In the genomic region with DNA sequence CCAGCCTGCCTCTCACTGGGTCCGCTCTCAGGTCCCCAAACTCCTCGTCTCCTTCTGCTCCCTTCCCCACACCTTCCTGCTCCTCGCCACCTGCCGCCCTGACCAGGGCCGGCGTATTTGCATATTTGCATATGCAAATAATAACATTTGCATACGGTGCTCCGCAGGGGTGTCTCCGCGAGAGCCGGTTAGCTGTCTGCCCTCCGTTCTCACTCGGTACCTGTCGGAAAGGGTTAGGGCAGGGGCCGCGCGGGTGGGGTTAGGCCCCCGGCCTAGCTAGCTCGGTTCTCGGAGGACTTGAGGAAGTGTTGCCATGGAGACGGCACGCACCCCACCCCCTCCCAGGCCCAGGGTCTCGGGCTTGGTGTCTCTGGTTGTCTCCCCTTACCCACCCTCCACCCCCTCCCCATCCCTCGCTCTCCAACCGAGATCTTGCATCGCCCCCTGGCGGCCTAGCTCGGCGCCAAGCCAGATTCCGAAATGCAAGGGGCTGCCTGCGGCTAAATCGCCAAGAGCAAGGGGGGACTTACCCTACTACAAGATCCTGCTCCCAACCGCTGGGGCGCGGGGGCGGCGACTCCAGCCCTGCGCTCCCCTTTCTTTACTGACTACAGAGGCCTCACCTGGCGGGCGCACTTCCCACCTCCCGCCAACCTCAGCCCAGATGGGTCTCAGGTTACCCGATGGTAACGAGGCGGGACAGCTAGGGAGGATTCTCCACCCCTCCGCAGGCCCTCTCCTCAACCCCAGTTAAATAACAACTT, we compare ENCODE assay signal across 8 cellular contexts. TPM values are rescaled to one million over a fixed set of nuclear protein-coding genes. Genes with fewer than 3 reads are reported as not detected.
A peak's percentile ranks its signal among the peaks of the same experiment; 100 is the strongest.
DNase-seq lines count a peak whose midpoint lies in the region; ATAC-seq and TF ChIP-seq lines count a peak whose summit lies in the region.

No MANE protein-coding gene starts in this region.

- TF ChIP-seq CTCF in GM12865 (IDR thresholded peaks at IDR 0.05; ENCODE audit: insufficient read depth, low read depth, low read length, missing control alignments), result peak; percentile 78
- peak; percentile 61 for TF ChIP-seq CTCF in upper lobe of right lung (IDR thresholded peaks at IDR 0.05)

- intact Hi-C loops in naive thymus-derived CD4-positive, alpha-beta T cell (cut with micrococcal nuclease), result loop anchor here (1.0 to 10.0 kb wide), 8 partner anchors 29 to 382 kb away; partner anchors contain the start of genes NAB2 (in 1 of the 2), NEMP1 (in 1 of the 2), STAT6 (in 1 of the 2) and ZBTB39 (in 1 of the 2)
- intact Hi-C loops in upper lobe of right lung (cut with DNase I), result no loop called here

- H3K4me3 Mint-ChIP-seq in activated CD8-positive, alpha-beta T cell treated with anti-CD3 and anti-CD28 coated beads, Interleukin-2, amount 10 ng/mL, durations not matched to agents 7 days and 5 days, result peak overlapping the region; percentile 44
- H3K4me3 Mint-ChIP-seq in naive thymus-derived CD4-positive, alpha-beta T cell, result peak overlapping the region; percentile 70 to 99 (median 80)

- ATAC-seq in HG02981 (IDR thresholded peaks at IDR 0.05; ENCODE audit: unreplicated experiment) (peak; percentile 47), upper lobe of right lung (peak; percentile 1), GM21447 (IDR thresholded peaks at IDR 0.05; ENCODE audit: unreplicated experiment) (no peak)
- no peak for ATAC-seq in activated CD8-positive, alpha-beta T cell treated with anti-CD3 and anti-CD28 coated beads, Interleukin-2, amount 10 ng/mL, durations not matched to agents 7 days and 5 days
- ATAC-seq in naive thymus-derived CD4-positive, alpha-beta T cell, result no peak

- H3K27ac Mint-ChIP-seq in activated CD8-positive, alpha-beta T cell treated with anti-CD3 and anti-CD28 coated beads, Interleukin-2, amount 10 ng/mL, durations not matched to agents 7 days and 5 days, result no peak overlapping the region
- H3K27ac Mint-ChIP-seq in naive thymus-derived CD4-positive, alpha-beta T cell, result peak overlapping the region in 3 of 9 donors; percentile 18 to 63 (median 62)

- no peaks in the 10 kb centered on the region for H3K9me3 Mint-ChIP-seq in activated CD8-positive, alpha-beta T cell treated with anti-CD3 and anti-CD28 coated beads, Interleukin-2, amount 10 ng/mL, durations not matched to agents 7 days and 5 days (ENCODE audit: insufficient read depth)
- H3K9me3 Mint-ChIP-seq in naive thymus-derived CD4-positive, alpha-beta T cell, result no peaks in the 10 kb centered on the region

- H3K9ac ChIP-seq in endocrine pancreas (ENCODE audit: control insufficient read depth, insufficient read depth, low read length), result peak overlapping the region; percentile 73

- CTCF ChIA-PET in activated CD8-positive, alpha-beta T cell treated with anti-CD3 and anti-CD28 coated beads, Interleukin-2, amount 10 ng/mL, durations not matched to agents 7 days and 5 days (lab: Charles Lee), result interaction anchor here (0.6 to 12.3 kb wide), 40 partner anchors 9 to 609 kb away, joined by 3 to 389 read pairs (median 3); partner anchors contain the start of genes GLI1, INHBC, INHBE and NXPH4
- CTCF ChIA-PET in naive thymus-derived CD4-positive, alpha-beta T cell (lab: Charles Lee), result interaction anchor here (0.6 to 11.8 kb wide), 12 partner anchors 8 to 486 kb away, joined by 3 to 156 read pairs (median 4); partner anchors contain the start of genes NXPH4, SHMT2 and STAC3

- no peaks in the 10 kb centered on the region for H3K9me3 ChIP-seq in endocrine pancreas (ENCODE audit: control insufficient read depth, low read length)
- H3K9me3 ChIP-seq in naive thymus-derived CD4-positive, alpha-beta T cell (ENCODE audit: control insufficient read depth in 2 of 3, low read length in 3 of 3), result no peaks in the 10 kb centered on the region
- no peaks in the 10 kb centered on the region for H3K9me3 ChIP-seq in upper lobe of right lung

- H3K4me1 ChIP-seq in endocrine pancreas (ENCODE audit: control insufficient read depth, insufficient read depth, low read length) (no peaks in the 10 kb centered on the region), upper lobe of right lung (peaks cover 53% of the 10 kb centered on the region)
- H3K4me1 ChIP-seq in naive thymus-derived CD4-positive, alpha-beta T cell (ENCODE audit: control insufficient read depth in 2 of 2, insufficient read depth in 2 of 2, low read length in 2 of 2), result peaks cover 45 to 55% of the 10 kb centered on the region in 2 donors

- no peaks in the 10 kb centered on the region for H3K27me3 ChIP-seq in endocrine pancreas (ENCODE audit: control insufficient read depth, insufficient read depth, low read length)
- H3K27me3 ChIP-seq in naive thymus-derived CD4-positive, alpha-beta T cell (ENCODE audit: control insufficient read depth in 2 of 2, insufficient read depth in 2 of 2, low read length in 2 of 2), result peaks cover 7 to 18% of the 10 kb centered on the region in 2 donors
- peaks cover 60% of the 10 kb centered on the region for H3K27me3 ChIP-seq in upper lobe of right lung

- H3K27me3 Mint-ChIP-seq in activated CD8-positive, alpha-beta T cell treated with anti-CD3 and anti-CD28 coated beads, Interleukin-2, amount 10 ng/mL, durations not matched to agents 7 days and 5 days (ENCODE audit: low read depth), result peaks cover 30% of the 10 kb centered on the region
- peaks cover 33 to 57% (median 43%) of the 10 kb centered on the region in 5 donors for H3K27me3 Mint-ChIP-seq in naive thymus-derived CD4-positive, alpha-beta T cell

- DNase-seq in GM12865 (ENCODE audit: low read depth) (peak; percentile 80), NCI-H510A (lab: John Stamatoyannopoulos, UW) (peak; percentile 77), upper lobe of right lung (peak; percentile 80)
- peak; percentile 69 for DNase-seq in activated CD8-positive, alpha-beta T cell treated with anti-CD3 and anti-CD28 coated beads, Interleukin-2, amount 10 ng/mL, durations not matched to agents 7 days and 5 days
- DNase-seq in naive thymus-derived CD4-positive, alpha-beta T cell, result peak in 8 of 9 donors; percentile 49 to 79 (median 60)

- peak overlapping the region; percentile 42 for H3K4me3 ChIP-seq in GM12865 (ENCODE audit: low read depth, low read length)
- H3K4me3 ChIP-seq in endocrine pancreas (ENCODE audit: control insufficient read depth, insufficient read depth, low read length), result no peak overlapping the region
- H3K4me3 ChIP-seq in naive thymus-derived CD4-positive, alpha-beta T cell (ENCODE audit: low read length), result peak overlapping the region; percentile 55
- peak overlapping the region; percentile 39 for H3K4me3 ChIP-seq in upper lobe of right lung

- H3K36me3 ChIP-seq in endocrine pancreas (ENCODE audit: control insufficient read depth, insufficient read depth, low read length) (no peaks in the 10 kb centered on the region), upper lobe of right lung (no peaks in the 10 kb centered on the region)
- H3K36me3 ChIP-seq in naive thymus-derived CD4-positive, alpha-beta T cell (ENCODE audit: control insufficient read depth in 2 of 3, insufficient read depth in 3 of 3, low read length in 3 of 3), result no peaks in the 10 kb centered on the region

- POLR2A ChIA-PET in activated CD8-positive, alpha-beta T cell treated with anti-CD3 and anti-CD28 coated beads, Interleukin-2, amount 10 ng/mL, durations not matched to agents 7 days and 5 days (lab: Charles Lee), result interaction anchor here (0.9 to 3.4 kb wide), 3 partner anchors 13 to 132 kb away, joined by 3 to 11 read pairs (median 5); partner anchors contain the start of genes LRP1 and SHMT2
- POLR2A ChIA-PET in naive thymus-derived CD4-positive, alpha-beta T cell (lab: Charles Lee), result interaction anchor here (0.7 to 7.7 kb wide), 7 partner anchors 8 to 29 kb away, joined by 3 to 79 read pairs (median 3); partner anchors contain the start of genes SHMT2 and STAC3

- H3K36me3 Mint-ChIP-seq in activated CD8-positive, alpha-beta T cell treated with anti-CD3 and anti-CD28 coated beads, Interleukin-2, amount 10 ng/mL, durations not matched to agents 7 days and 5 days (ENCODE audit: low read depth), result peaks cover 2% of the 10 kb centered on the region
- peaks cover 0 to 5% (median 4%) of the 10 kb centered on the region in 5 donors for H3K36me3 Mint-ChIP-seq in naive thymus-derived CD4-positive, alpha-beta T cell

- H3K27ac ChIP-seq in naive thymus-derived CD4-positive, alpha-beta T cell (ENCODE audit: low read depth, low read length), result no peak overlapping the region
- H3K27ac ChIP-seq in upper lobe of right lung, result no peak overlapping the region

- peaks cover 60% of the 10 kb centered on the region for H3K4me1 Mint-ChIP-seq in activated CD8-positive, alpha-beta T cell treated with anti-CD3 and anti-CD28 coated beads, Interleukin-2, amount 10 ng/mL, durations not matched to agents 7 days and 5 days (ENCODE audit: low read depth)
- peaks cover 42 to 60% (median 45%) of the 10 kb centered on the region in 7 donors for H3K4me1 Mint-ChIP-seq in naive thymus-derived CD4-positive, alpha-beta T cell

RNA-seq across cellular contexts. Expression of gene STAC3, which starts 8.1 kb away (rescaled TPM):
- total RNA-seq in activated CD8-positive, alpha-beta T cell treated with anti-CD3 and anti-CD28 coated beads, Interleukin-2, amount 10 ng/mL, durations not matched to agents 7 days and 5 days, result 1 to 10 TPM; 7.5 to 9.9 TPM
- 1 to 10 TPM; 2.5 to 7.3 (median 5.6) TPM for total RNA-seq in naive thymus-derived CD4-positive, alpha-beta T cell
- not detected for polyA plus RNA-seq in naive thymus-derived CD4-positive, alpha-beta T cell
- total RNA-seq in upper lobe of right lung, result 6.0 TPM

RNA-seq across cellular contexts. Expression of gene SHMT2, which starts 13.4 kb away (rescaled TPM):
- total RNA-seq in activated CD8-positive, alpha-beta T cell treated with anti-CD3 and anti-CD28 coated beads, Interleukin-2, amount 10 ng/mL, durations not matched to agents 7 days and 5 days, result 100 to 1,000 TPM; 194 to 208 TPM
- total RNA-seq in naive thymus-derived CD4-positive, alpha-beta T cell, result 100 to 1,000 TPM in 1 of 5 experiments, 10 to 100 TPM in 4; 21.7 to 175 (median 36.1) TPM
- 10 to 100 TPM; 29.7 to 40.4 TPM for polyA plus RNA-seq in naive thymus-derived CD4-positive, alpha-beta T cell
- total RNA-seq in upper lobe of right lung, result 59.2 TPM

RNA-seq across cellular contexts. Expression of gene NXPH4, which starts 26.3 kb away (rescaled TPM):
- under 1 TPM; 0.39 to 0.40 TPM for total RNA-seq in activated CD8-positive, alpha-beta T cell treated with anti-CD3 and anti-CD28 coated beads, Interleukin-2, amount 10 ng/mL, durations not matched to agents 7 days and 5 days
- under 1 TPM in 1 of 5 experiments, not detected in 4; 0.31 TPM for total RNA-seq in naive thymus-derived CD4-positive, alpha-beta T cell
- not detected for polyA plus RNA-seq in naive thymus-derived CD4-positive, alpha-beta T cell
- not detected for total RNA-seq in upper lobe of right lung

Comparison
In these comparisons a context has a peak if more than half of its experiments do, and no peak if none do; other contexts are left out.
1. ATAC-seq: peak in HG02981 (single experiment) and upper lobe of right lung (single experiment); none in activated CD8-positive, alpha-beta T cell treated with anti-CD3 and anti-CD28 coated beads, Interleukin-2, amount 10 ng/mL, durations not matched to agents 7 days and 5 days (single experiment), naive thymus-derived CD4-positive, alpha-beta T cell (single experiment) and GM21447 (single experiment).
2. Peak in every context shown above with its lines, with median percentiles within 50 percentile points of each other: DNase-seq.